Comparison of ENCODE assay signal across 9 cellular contexts in the genomic region with DNA sequence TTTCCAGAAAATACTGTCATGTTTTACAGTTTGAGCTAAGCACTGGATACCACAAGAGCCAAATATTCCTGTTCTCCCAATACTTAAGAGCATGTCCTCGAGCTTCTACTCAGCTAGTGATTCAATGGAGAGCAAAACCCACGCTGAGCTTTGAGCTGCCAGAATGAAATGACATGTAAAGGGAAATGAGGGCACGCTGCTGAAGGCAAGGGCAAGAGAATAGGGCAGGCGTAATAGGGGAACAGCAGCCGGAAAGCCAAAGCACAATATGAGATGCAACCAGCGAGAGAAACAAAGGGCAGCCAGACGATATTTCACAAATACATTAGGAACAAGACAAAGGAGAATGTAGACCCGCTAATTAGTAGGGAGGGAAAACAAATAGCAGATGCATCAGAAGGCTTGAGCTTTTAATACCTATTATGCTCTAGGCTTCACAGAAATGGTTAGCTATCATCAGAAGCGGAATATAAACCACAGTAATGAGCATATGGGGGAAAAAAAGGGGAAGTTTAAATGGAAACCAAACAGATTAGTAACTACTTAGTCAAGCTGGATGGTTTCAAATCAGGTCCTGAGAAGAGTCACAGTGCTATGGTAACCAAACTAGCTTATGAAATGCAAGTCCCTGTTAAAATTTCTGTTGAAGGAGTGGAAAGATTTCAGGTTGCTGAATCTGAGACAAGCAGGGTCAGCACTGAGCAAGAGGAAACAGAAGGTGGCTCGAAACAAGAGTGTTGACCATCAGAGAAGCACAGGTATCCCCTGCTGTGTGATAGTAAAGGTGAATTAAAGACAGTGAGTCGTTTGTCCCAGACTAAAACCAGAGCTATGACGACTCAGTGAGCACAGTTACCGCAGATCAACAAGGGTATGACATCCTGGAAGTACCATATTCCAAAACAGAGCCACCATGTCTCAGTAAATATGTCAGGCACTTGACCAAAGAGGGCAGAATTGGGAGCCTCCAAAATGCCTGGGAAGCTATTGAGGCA.
DNase-seq lines count a peak whose midpoint lies in the region; ATAC-seq and TF ChIP-seq lines count a peak whose summit lies in the region.
"Had no signal": no experiment of that assay in that cellular context is flagged by ENCODE, and none has a peak within 500 bp of the region (broad histone marks: within the 10 kb centered on the region; RNA-seq: fewer than 3 reads in every experiment).

No MANE protein-coding gene starts in this region.

- H3K27ac Mint-ChIP-seq in activated T-cell treated with anti-CD3 and anti-CD28 coated beads, Interleukin-2, amount 50 U/mL, for 24 hours, result peak overlapping the region; percentile 78
- no peak overlapping the region for H3K27ac Mint-ChIP-seq in stimulated activated naive B cell treated with anti-CD40 and anti-IgM and Interleukin-4, amounts not matched to agents 10 μg/mL and 1 μg/mL and 100 μg/mL, for 72 hours
- H3K27ac Mint-ChIP-seq: activated naive CD4-positive, alpha-beta T cell treated with anti-CD3 and anti-CD28 coated beads, Interleukin-2, amount 10 ng/mL, durations not matched to agents 7 days and 5 days had no signal

- no peak for DNase-seq in activated T-cell treated with anti-CD3 and anti-CD28 coated beads, Interleukin-2, amount 50 U/mL, for 24 hours
- DNase-seq in activated T-cell treated with anti-CD3 and anti-CD28 coated beads, Interleukin-2, amount 50 U/mL, for 1 hour, result no peak
- peak; percentile 16 for DNase-seq in NB4 (ENCODE audit: low read depth)
- no peak for DNase-seq in stimulated activated naive B cell treated with anti-CD40 and anti-IgM and Interleukin-4, amounts not matched to agents 10 μg/mL and 1 μg/mL and 100 μg/mL, for 72 hours
- DNase-seq in NCI-H1694 treated with DMSO at 0.1 percent for 48 hours (lab: John Stamatoyannopoulos, UW), result no peak
- DNase-seq in ureter (ENCODE audit: low spot score), result no peak
- DNase-seq in SKM-1 treated with dmso at 0.1 percent for 144 hours (lab: John Stamatoyannopoulos, UW; ENCODE audit: unreplicated experiment), result no peak
- DNase-seq: activated naive CD4-positive, alpha-beta T cell treated with anti-CD3 and anti-CD28 coated beads, Interleukin-2, amount 10 ng/mL, durations not matched to agents 7 days and 5 days had no signal

- H3K4me1 Mint-ChIP-seq in activated T-cell treated with anti-CD3 and anti-CD28 coated beads, Interleukin-2, amount 50 U/mL, for 24 hours (ENCODE audit: low read depth), result peaks cover 12% of the 10 kb centered on the region
- peaks cover 8 to 9% of the 10 kb centered on the region in 2 donors for H3K4me1 Mint-ChIP-seq in stimulated activated naive B cell treated with anti-CD40 and anti-IgM and Interleukin-4, amounts not matched to agents 10 μg/mL and 1 μg/mL and 100 μg/mL, for 72 hours
- H3K4me1 Mint-ChIP-seq: activated naive CD4-positive, alpha-beta T cell treated with anti-CD3 and anti-CD28 coated beads, Interleukin-2, amount 10 ng/mL, durations not matched to agents 7 days and 5 days had no signal

- peak; percentile 98 for ATAC-seq in HG02852 (IDR thresholded peaks at IDR 0.05; ENCODE audit: unreplicated experiment)
- ATAC-seq in stimulated activated naive B cell treated with anti-CD40 and anti-IgM and Interleukin-4, amounts not matched to agents 10 μg/mL and 1 μg/mL and 100 μg/mL, for 72 hours (replicated peaks), result peak; percentile 97 to 98

- H3K4me3 ChIP-seq in NB4 (ENCODE audit: low read depth, low read length), result no peak overlapping the region

- peaks cover 42% of the 10 kb centered on the region for H3K27me3 Mint-ChIP-seq in activated T-cell treated with anti-CD3 and anti-CD28 coated beads, Interleukin-2, amount 50 U/mL, for 24 hours
- peaks cover 8 to 13% of the 10 kb centered on the region in 2 donors for H3K27me3 Mint-ChIP-seq in stimulated activated naive B cell treated with anti-CD40 and anti-IgM and Interleukin-4, amounts not matched to agents 10 μg/mL and 1 μg/mL and 100 μg/mL, for 72 hours
- H3K27me3 Mint-ChIP-seq: activated naive CD4-positive, alpha-beta T cell treated with anti-CD3 and anti-CD28 coated beads, Interleukin-2, amount 10 ng/mL, durations not matched to agents 7 days and 5 days had no signal

- no peaks in the 10 kb centered on the region for H3K9me3 Mint-ChIP-seq in activated T-cell treated with anti-CD3 and anti-CD28 coated beads, Interleukin-2, amount 50 U/mL, for 24 hours
- peaks cover 4% of the 10 kb centered on the region in 2 donors for H3K9me3 Mint-ChIP-seq in stimulated activated naive B cell treated with anti-CD40 and anti-IgM and Interleukin-4, amounts not matched to agents 10 μg/mL and 1 μg/mL and 100 μg/mL, for 72 hours
- H3K9me3 Mint-ChIP-seq: activated naive CD4-positive, alpha-beta T cell treated with anti-CD3 and anti-CD28 coated beads, Interleukin-2, amount 10 ng/mL, durations not matched to agents 7 days and 5 days had no signal

- no peak for TF ChIP-seq CTCF in NB4 (IDR thresholded peaks at IDR 0.05; ENCODE audit: low read depth, low read length)

- no peak overlapping the region for H3K4me3 Mint-ChIP-seq in activated T-cell treated with anti-CD3 and anti-CD28 coated beads, Interleukin-2, amount 50 U/mL, for 24 hours
- H3K4me3 Mint-ChIP-seq in stimulated activated naive B cell treated with anti-CD40 and anti-IgM and Interleukin-4, amounts not matched to agents 10 μg/mL and 1 μg/mL and 100 μg/mL, for 72 hours, result no peak overlapping the region
- H3K4me3 Mint-ChIP-seq: activated naive CD4-positive, alpha-beta T cell treated with anti-CD3 and anti-CD28 coated beads, Interleukin-2, amount 10 ng/mL, durations not matched to agents 7 days and 5 days had no signal

- no peak for TF ChIP-seq POLR2A in NB4 (IDR thresholded peaks at IDR 0.05; ENCODE audit: extremely low read depth, insufficient read length)

- H3K36me3 Mint-ChIP-seq in activated T-cell treated with anti-CD3 and anti-CD28 coated beads, Interleukin-2, amount 50 U/mL, for 24 hours (ENCODE audit: low read depth), result no peaks in the 10 kb centered on the region
- H3K36me3 Mint-ChIP-seq in stimulated activated naive B cell treated with anti-CD40 and anti-IgM and Interleukin-4, amounts not matched to agents 10 μg/mL and 1 μg/mL and 100 μg/mL, for 72 hours, result no peaks in the 10 kb centered on the region
- H3K36me3 Mint-ChIP-seq: activated naive CD4-positive, alpha-beta T cell treated with anti-CD3 and anti-CD28 coated beads, Interleukin-2, amount 10 ng/mL, durations not matched to agents 7 days and 5 days had no signal
